Comparison of ENCODE assay signal across 28 cellular contexts in genomic region chr16:66470556-66470955, GRCh38. TPM values are rescaled to one million over a fixed set of nuclear protein-coding genes. Genes with fewer than 3 reads are reported as not detected.
"Had no signal": no experiment of that assay in that cellular context is flagged by ENCODE, and none has a peak within 500 bp of the region (broad histone marks: within the 10 kb centered on the region; RNA-seq: fewer than 3 reads in every experiment).

No MANE protein-coding gene starts in this region.

- H3K4me3 Mint-ChIP-seq: activated T-cell treated with anti-CD3 and anti-CD28 coated beads, Interleukin-2, amount 50 U/mL, for 4 hours; central memory CD8-positive, alpha-beta T cell; natural killer cell had no signal

- H3K4me1 ChIP-seq: breast epithelium, pancreas, prostate gland, transverse colon had no signal

- H3K27ac ChIP-seq: breast epithelium, dorsolateral prefrontal cortex, neutrophil, pancreas, prostate gland, transverse colon, VCaP had no signal

- H3K36me3 ChIP-seq: breast epithelium, neutrophil, pancreas, prostate gland, transverse colon had no signal

- H3K36me3 Mint-ChIP-seq: activated naive CD4-positive, alpha-beta T cell treated with anti-CD3 and anti-CD28 coated beads, Interleukin-2, amount 50 U/mL, for 72 hours; natural killer cell had no signal

- DNase-seq: activated CD4-positive, alpha-beta T cell treated with anti-CD3 and anti-CD28 coated beads for 48 hours; activated CD4-positive, alpha-beta T cell treated with anti-CD3 and anti-CD28 coated beads, Interleukin-2, amount 50 U/mL, for 48 hours; activated naive CD4-positive, alpha-beta T cell; activated T-cell treated with anti-CD3 and anti-CD28 coated beads, Interleukin-2, amount 50 U/mL, for 4 hours; effector memory CD4-positive, alpha-beta T cell; hippocampal formation; kidney; midbrain; natural killer cell; pancreas; retina; stimulated activated CD4-positive, alpha-beta T cell treated with anti-CD3 and anti-CD28 coated beads, Interleukin-15, amount 100 ng/mL, for 24 hours; stimulated activated CD4-positive, alpha-beta T cell treated with anti-CD3 and anti-CD28 coated beads, Interleukin-2, amount 100 ng/mL, for 24 hours; stimulated activated naive CD4-positive, alpha-beta T cell; transverse colon had no signal

- ATAC-seq: activated CD4-positive, CD25-positive, alpha-beta regulatory T cell treated with anti-CD3 and anti-CD28 coated beads, Interleukin-2, amount 50 U/mL, for 24 hours; activated naive CD4-positive, alpha-beta T cell treated with anti-CD3 and anti-CD28 coated beads, Interleukin-2, amount 50 U/mL, for 72 hours; activated T-cell treated with anti-CD3 and anti-CD28 coated beads, Interleukin-2, amount 50 U/mL, for 4 hours; natural killer cell; pancreas had no signal

- H3K27me3 ChIP-seq: breast epithelium, dorsolateral prefrontal cortex, pancreas had no signal

- H3K9me3 Mint-ChIP-seq: activated naive CD4-positive, alpha-beta T cell treated with anti-CD3 and anti-CD28 coated beads, Interleukin-2, amount 50 U/mL, for 72 hours; activated T-cell treated with anti-CD3 and anti-CD28 coated beads, Interleukin-2, amount 50 U/mL, for 4 hours had no signal

- H3K9me3 ChIP-seq: neutrophil, pancreas, prostate gland, transverse colon had no signal

- H3K27ac Mint-ChIP-seq: activated naive CD4-positive, alpha-beta T cell treated with anti-CD3 and anti-CD28 coated beads, Interleukin-2, amount 50 U/mL, for 72 hours; activated T-helper 2 cell treated with anti-CD3 and anti-CD28 coated beads, Interferon-gamma antibody, Interleukin-2, Interleukin-4, amounts not matched to agents 10 μg/mL and 5 μg/mL and 100 μg/mL, durations not matched to agents 14 hours and 24 hours and 36 hours; natural killer cell had no signal

- H3K4me3 ChIP-seq: breast epithelium, dorsolateral prefrontal cortex, pancreas, prostate gland, transverse colon had no signal

RNA-seq across cellular contexts. Expression of gene BEAN1, which starts 43.5 kb away (rescaled TPM):
- total RNA-seq: activated CD8-positive, alpha-beta memory T cell treated with anti-CD3 and anti-CD28 coated beads for 36 hours; activated naive CD4-positive, alpha-beta T cell treated with anti-CD3 and anti-CD28 coated beads, Interleukin-2, amount 50 U/mL, for 72 hours; activated T-cell treated with anti-CD3 and anti-CD28 coated beads, Interleukin-2, amount 50 U/mL, for 4 hours; activated T-helper 2 cell treated with anti-CD3 and anti-CD28 coated beads, Interferon-gamma antibody, Interleukin-2, Interleukin-4, amounts not matched to agents 10 μg/mL and 5 μg/mL and 100 μg/mL, durations not matched to agents 14 hours and 24 hours and 36 hours; endothelial cell of umbilical vein; fibroblast of lung; natural killer cell; T-helper 1 cell treated with Interleukin-12 subunit alpha and Interleukin-12 subunit beta and Interleukin-4 antibody, amounts not matched to agents 30 ng/mL and 1 ng/mL, for 36 hours had no signal
- polyA plus RNA-seq: endothelial cell of umbilical vein had no signal
